In genomic region chr1:23867953-23868847, GRCh38 we compare ENCODE assay signal across 1 cellular context.
A peak's percentile ranks its signal among the peaks of the same experiment; 100 is the strongest.
TF ChIP-seq lines count a peak whose summit lies in the region.

FUCA1 (minus strand) TSS chr1:23868290; CDS start chr1:23868286, 4 bp downstream.

TF ChIP-seq in HEK293, 187 proteins besides CTCF, POLR2A, EP300 and RAD21 (continued from another document and continues in another):
- TF ChIP-seq ZNF362 (tag by site-specific recombination; IDR thresholded peaks at IDR 0.05) = no peak
- no peak for TF ChIP-seq ZNF48 (tag by site-specific recombination; IDR thresholded peaks at IDR 0.05)
- peak; percentile 45; the same call in 1 of the 2 replicates for TF ChIP-seq BCL11A (tag by site-specific recombination; IDR thresholded peaks at IDR 0.05; ENCODE audit: low read depth)
- no peak for TF ChIP-seq ZNF239 (tag by site-specific recombination; IDR thresholded peaks at IDR 0.05)
- TF ChIP-seq ZBTB26 (tag by site-specific recombination; optimal IDR thresholded peaks at IDR 0.05) = peak; percentile 91
- peak; percentile 76 for TF ChIP-seq ZEB2 (tag by site-specific recombination; IDR thresholded peaks at IDR 0.05)
- peak; percentile 78 for TF ChIP-seq ZNF2 (tag by site-specific recombination; IDR thresholded peaks at IDR 0.05)
- TF ChIP-seq FEZF1 (tag by site-specific recombination; IDR thresholded peaks at IDR 0.05) = 0 out of 2 replicates have a peak, but pooled peaks have one; percentile 6
- TF ChIP-seq ZNF549 (tag by site-specific recombination; IDR thresholded peaks at IDR 0.05) = no peak
- no peak for TF ChIP-seq ZNF404 (tag by site-specific recombination; IDR thresholded peaks at IDR 0.05)
- no peak for TF ChIP-seq ZNF580 (tag by site-specific recombination; IDR thresholded peaks at IDR 0.05)
- TF ChIP-seq ZFP37 (tag by site-specific recombination; IDR thresholded peaks at IDR 0.05) = peak; percentile 85
- TF ChIP-seq BCL6B (tag by site-specific recombination; IDR thresholded peaks at IDR 0.05) = no peak
- no peak for TF ChIP-seq ZNF302 (tag by site-specific recombination; IDR thresholded peaks at IDR 0.05; ENCODE audit: low read depth)
- peak; percentile 68; the same call in 1 of the 2 replicates for TF ChIP-seq ZNF530 (tag by site-specific recombination; IDR thresholded peaks at IDR 0.05; ENCODE audit: low read depth)
- peak; percentile 54; the same call in 1 of the 2 replicates for TF ChIP-seq KLF9 (tag by site-specific recombination; IDR thresholded peaks at IDR 0.05; ENCODE audit: low read depth)
- peak; percentile 44; the same call in 1 of the 2 replicates for TF ChIP-seq ZBTB8A (tag by site-specific recombination; IDR thresholded peaks at IDR 0.05)
- TF ChIP-seq GLIS2 (tag by site-specific recombination; IDR thresholded peaks at IDR 0.05) = peak; percentile 62
- TF ChIP-seq HIC1 (tag by site-specific recombination; IDR thresholded peaks at IDR 0.05) = peak; percentile 93
- no peak for TF ChIP-seq TSHZ1 (tag by site-specific recombination; IDR thresholded peaks at IDR 0.05; ENCODE audit: borderline replicate concordance)
- peak; percentile 30; the same call in 1 of the 2 replicates for TF ChIP-seq ZNF654 (tag by site-specific recombination; IDR thresholded peaks at IDR 0.05; ENCODE audit: low read depth)
- TF ChIP-seq SP2 (tag by site-specific recombination; IDR thresholded peaks at IDR 0.05) = peak; percentile 78
- no peak for TF ChIP-seq ZBTB6 (tag by site-specific recombination; IDR thresholded peaks at IDR 0.05)
- peak; percentile 69 for TF ChIP-seq PATZ1 (tag by site-specific recombination; IDR thresholded peaks at IDR 0.05)
- 0 out of 2 replicates have a peak, but pooled peaks have one; percentile 14 for TF ChIP-seq ZSCAN30 (tag by site-specific recombination; IDR thresholded peaks at IDR 0.05)
- TF ChIP-seq PRDM2 (tag by site-specific recombination; IDR thresholded peaks at IDR 0.05; ENCODE audit: borderline replicate concordance) = no peak
- peak; percentile 48 for TF ChIP-seq ZFHX2 (tag by site-specific recombination; conservative IDR thresholded peaks at IDR 0.05)
- peak; percentile 95 for TF ChIP-seq ZNF501 (tag by site-specific recombination; IDR thresholded peaks at IDR 0.05)
- peak; percentile 80 for TF ChIP-seq KLF16 (tag by site-specific recombination; IDR thresholded peaks at IDR 0.05)
- peak; percentile 52; the same call in 1 of the 2 replicates for TF ChIP-seq KLF8 (tag by site-specific recombination; IDR thresholded peaks at IDR 0.05)
- TF ChIP-seq ZNF175 (tag by site-specific recombination; IDR thresholded peaks at IDR 0.05) = no peak
- peak; percentile 39; the same call in 1 of the 2 replicates for TF ChIP-seq EGR2 (tag by site-specific recombination; IDR thresholded peaks at IDR 0.05; ENCODE audit: low read depth)
- TF ChIP-seq KLF17 (tag by site-specific recombination; IDR thresholded peaks at IDR 0.05) = peak; percentile 5; the same call in 1 of the 2 replicates
- TF ChIP-seq ZNF155 (tag by site-specific recombination; IDR thresholded peaks at IDR 0.05) = no peak
- TF ChIP-seq ZNF664 (tag by site-specific recombination; IDR thresholded peaks at IDR 0.05) = no peak
- TF ChIP-seq ZNF76 (tag by site-specific recombination; IDR thresholded peaks at IDR 0.05; ENCODE audit: borderline replicate concordance, low read depth) = peak; percentile 40; the same call in 1 of the 2 replicates
- peak; percentile 70; the same call in 1 of the 2 replicates for TF ChIP-seq ZNF391 (tag by site-specific recombination; IDR thresholded peaks at IDR 0.05; ENCODE audit: borderline replicate concordance, low read depth)
